9 cellular contexts compared by ENCODE assay signal in the genomic region with DNA sequence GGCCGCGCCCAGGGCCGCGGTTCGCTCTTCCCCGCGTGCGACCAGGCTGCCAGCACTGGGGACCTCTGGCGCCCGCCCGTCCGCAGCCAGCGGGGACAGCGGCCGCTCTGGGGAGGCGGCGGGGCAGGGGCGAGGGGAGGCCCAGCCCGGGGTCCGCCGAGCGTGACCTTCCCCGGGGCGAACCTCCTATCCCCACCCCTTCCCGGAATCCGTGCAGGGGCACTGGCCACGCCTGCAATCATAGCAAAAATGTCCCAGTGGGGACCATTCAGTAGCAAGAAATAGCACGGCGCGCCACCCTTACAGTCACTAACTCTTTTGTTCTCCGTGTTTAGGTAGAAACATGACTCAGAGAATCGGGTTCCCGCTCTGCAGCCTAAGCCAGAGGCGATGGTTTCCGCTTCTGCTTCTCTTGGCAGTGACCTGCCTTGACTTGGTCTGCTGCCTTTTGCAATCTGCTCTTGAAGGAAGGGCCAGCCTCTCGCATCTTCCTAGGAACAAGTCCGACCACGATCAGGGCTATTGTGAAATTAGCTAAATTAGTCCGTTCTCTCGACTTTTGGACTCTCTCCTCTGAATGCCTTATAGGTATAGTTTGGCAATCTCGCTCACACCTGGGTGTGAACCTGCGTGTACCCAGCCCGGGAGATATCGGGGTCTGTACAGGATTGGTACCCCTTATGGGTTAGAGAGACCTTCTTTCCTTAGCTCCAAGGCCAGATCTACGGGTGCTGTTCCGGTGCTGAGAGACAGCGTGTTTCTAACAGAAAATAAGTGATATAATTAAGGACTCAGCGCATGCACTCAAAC.
DNase-seq lines count a peak whose midpoint lies in the region; ATAC-seq and TF ChIP-seq lines count a peak whose summit lies in the region.
"Had no signal": no experiment of that assay in that cellular context is flagged by ENCODE, and none has a peak within 500 bp of the region (broad histone marks: within the 10 kb centered on the region; RNA-seq: fewer than 3 reads in every experiment).

No MANE protein-coding gene starts in this region.

- peak overlapping the region; percentile 19 to 77 (median 68); a peak in 19 of 22 replicates for H3K9ac ChIP-seq in BLaER1 treated with 17β-estradiol and CSF1 and Interleukin-3, amounts not matched to agents 10 nM and 100 nM
- H3K9ac ChIP-seq in IMR-90 (ENCODE audit: low read depth, low read length) = no peak overlapping the region

- H2AK5ac ChIP-seq in IMR-90 (ENCODE audit: low read depth, low read length) = no peak overlapping the region

- H3K36me3 ChIP-seq in BLaER1 treated with 17β-estradiol and CSF1 and Interleukin-3, amounts not matched to agents 10 nM and 100 nM = no peaks in the 10 kb centered on the region
- no peaks in the 10 kb centered on the region for H3K36me3 ChIP-seq in IMR-90 (ENCODE audit: control insufficient read depth, insufficient read depth, low read length)

- ATAC-seq in GM19328 (IDR thresholded peaks at IDR 0.05; ENCODE audit: unreplicated experiment) (peak; percentile 70), IMR-90 (ENCODE audit: low read depth) (no peak; the same call in 1 of the 2 replicates), Right ventricle myocardium superior (ENCODE audit: poor library complexity) (peak; percentile 89), HG03520 (IDR thresholded peaks at IDR 0.05; ENCODE audit: unreplicated experiment) (no peak)

- H3K9me1 ChIP-seq in IMR-90 (ENCODE audit: insufficient read depth, low read length) = no peaks in the 10 kb centered on the region

- H2BK5ac ChIP-seq in IMR-90 (ENCODE audit: low read depth, low read length, poor library complexity, severe bottlenecking) = no peak overlapping the region

- no peak overlapping the region for H3K18ac ChIP-seq in IMR-90 (ENCODE audit: low read depth, low read length)

- no peak overlapping the region for H3K27ac Mint-ChIP-seq in activated T-helper 2 cell treated with anti-CD3 and anti-CD28 coated beads, Interferon-gamma antibody, Interleukin-2, Interleukin-4, amounts not matched to agents 10 μg/mL and 5 μg/mL and 100 μg/mL, durations not matched to agents 14 hours and 24 hours and 36 hours
- H3K27ac Mint-ChIP-seq: nephron had no signal

- no peak for TF ChIP-seq RAD21 in IMR-90 (IDR thresholded peaks at IDR 0.05; ENCODE audit: low read length)

- H3K4me1 ChIP-seq in BLaER1 treated with 17β-estradiol and CSF1 and Interleukin-3, amounts not matched to agents 10 nM and 100 nM = peaks cover 7 to 18% (median 14%) of the 10 kb centered on the region in 10 experiments; a peak in 17 of 20 replicates
- no peaks in the 10 kb centered on the region for H3K4me1 ChIP-seq in IMR-90 (ENCODE audit: control insufficient read depth, insufficient read depth, low read length)

- H3K79me1 ChIP-seq in IMR-90 (ENCODE audit: low read depth in 1 of 2, low read length in 2 of 2) = no peaks in the 10 kb centered on the region

- H3K4me3 ChIP-seq in BLaER1 treated with 17β-estradiol and CSF1 and Interleukin-3, amounts not matched to agents 10 nM and 100 nM = peak overlapping the region; percentile 7 to 65 (median 48); a peak in 17 of 20 replicates
- H3K4me3 ChIP-seq in IMR-90 (ENCODE audit: insufficient read depth, low read depth, low read length) = no peak overlapping the region

- peak overlapping the region; percentile 36 to 88 (median 66); a peak in 18 of 22 replicates for H3K27ac ChIP-seq in BLaER1 treated with 17β-estradiol and CSF1 and Interleukin-3, amounts not matched to agents 10 nM and 100 nM
- no peak overlapping the region for H3K27ac ChIP-seq in IMR-90 (ENCODE audit: insufficient read depth, low read length)

- peaks cover 0 to 11% (median 0%) of the 10 kb centered on the region in 11 experiments; a peak in 6 of 22 replicates for H3K9me3 ChIP-seq in BLaER1 treated with 17β-estradiol and CSF1 and Interleukin-3, amounts not matched to agents 10 nM and 100 nM (replicated peaks in 1 of 11)
- H3K9me3 ChIP-seq in IMR-90 (ENCODE audit: control insufficient read depth, insufficient read depth, low read length) = no peaks in the 10 kb centered on the region

- TF ChIP-seq POLR2A in IMR-90 (IDR thresholded peaks at IDR 0.05; ENCODE audit: low read depth, low read length) = no peak

- no peak overlapping the region for H2BK20ac ChIP-seq in IMR-90 (ENCODE audit: low read depth, low read length)

- H3K4me1 Mint-ChIP-seq in activated T-helper 2 cell treated with anti-CD3 and anti-CD28 coated beads, Interferon-gamma antibody, Interleukin-2, Interleukin-4, amounts not matched to agents 10 μg/mL and 5 μg/mL and 100 μg/mL, durations not matched to agents 14 hours and 24 hours and 36 hours (ENCODE audit: low read depth) = peaks cover 9% of the 10 kb centered on the region
- H3K4me1 Mint-ChIP-seq: nephron had no signal

- CTCF ChIA-PET in IMR-90 (lab: Yijun Ruan, JAX) = no interaction called here

- no peak overlapping the region for H3K4ac ChIP-seq in IMR-90 (ENCODE audit: low read depth, low read length)

- no peak overlapping the region for H3K23ac ChIP-seq in IMR-90 (ENCODE audit: low read depth, low read length)

- no peak overlapping the region for H3K14ac ChIP-seq in IMR-90 (replicated peaks; ENCODE audit: low read depth, low read length)

- H3K27me3 ChIP-seq in BLaER1 treated with 17β-estradiol and CSF1 and Interleukin-3, amounts not matched to agents 10 nM and 100 nM = peaks cover 0 to 10% (median 0%) of the 10 kb centered on the region in 11 experiments; a peak in 4 of 22 replicates
- no peaks in the 10 kb centered on the region; the same call in 1 of the 2 replicates for H3K27me3 ChIP-seq in IMR-90 (ENCODE audit: control insufficient read depth, insufficient read depth, low read length)

- H2AK9ac ChIP-seq in IMR-90 (replicated peaks; ENCODE audit: low read depth, low read length, poor library complexity) = no peak overlapping the region

- dilution Hi-C loops in IMR-90 (cut with HindIII; ENCODE audit: low sequenced_read_pairs, unreplicated experiment) = no loop called here

- H4K20me1 ChIP-seq in BLaER1 treated with 17β-estradiol and CSF1 and Interleukin-3, amounts not matched to agents 10 nM and 100 nM = no peaks in the 10 kb centered on the region
- no peaks in the 10 kb centered on the region for H4K20me1 ChIP-seq in IMR-90 (ENCODE audit: insufficient read depth, low read length)

- in situ Hi-C loops in IMR-90 (cut with MboI; ENCODE audit: low sequenced_read_pairs) = loop anchor here (5.0 kb wide), 1 partner anchor 693 kb away; no protein-coding TSS in a partner anchor

- no peak overlapping the region for H4K5ac ChIP-seq in IMR-90 (ENCODE audit: low read depth, low read length)

- DNase-seq in IMR-90 (peak; percentile 6), Right ventricle myocardium superior (peak; percentile 80), putamen (ENCODE audit: low spot score) (peak; percentile 12), GF-D8 (lab: John Stamatoyannopoulos, UW) (no peak)
- no peak for DNase-seq in activated T-helper 2 cell treated with anti-CD3 and anti-CD28 coated beads, Interferon-gamma antibody, Interleukin-2, Interleukin-4, amounts not matched to agents 10 μg/mL and 5 μg/mL and 100 μg/mL, durations not matched to agents 14 hours and 24 hours and 36 hours (ENCODE audit: low spot score)

- BruUV-seq in IMR-90 (replicated peaks; lab: Mats Ljungman, UMichigan) = no TSS peak

- no peak overlapping the region for H4K8ac ChIP-seq in IMR-90 (ENCODE audit: low read depth in 2 of 2, low read length in 2 of 2)

- H3K4me3 Mint-ChIP-seq in activated T-helper 2 cell treated with anti-CD3 and anti-CD28 coated beads, Interferon-gamma antibody, Interleukin-2, Interleukin-4, amounts not matched to agents 10 μg/mL and 5 μg/mL and 100 μg/mL, durations not matched to agents 14 hours and 24 hours and 36 hours (ENCODE audit: low read depth) = peak overlapping the region; percentile 60
- H3K4me3 Mint-ChIP-seq: nephron had no signal

- no peak for TF ChIP-seq CTCF in IMR-90 (conservative IDR thresholded peaks at IDR 0.05; ENCODE audit: low read depth, low read length)

- H3K9me3 Mint-ChIP-seq in activated T-helper 2 cell treated with anti-CD3 and anti-CD28 coated beads, Interferon-gamma antibody, Interleukin-2, Interleukin-4, amounts not matched to agents 10 μg/mL and 5 μg/mL and 100 μg/mL, durations not matched to agents 14 hours and 24 hours and 36 hours = no peaks in the 10 kb centered on the region
- H3K9me3 Mint-ChIP-seq: nephron had no signal

- POLR2A ChIA-PET in IMR-90 (lab: Charles Lee; ENCODE audit: unreplicated experiment) = no interaction called here

- H3K27me3 Mint-ChIP-seq in activated T-helper 2 cell treated with anti-CD3 and anti-CD28 coated beads, Interferon-gamma antibody, Interleukin-2, Interleukin-4, amounts not matched to agents 10 μg/mL and 5 μg/mL and 100 μg/mL, durations not matched to agents 14 hours and 24 hours and 36 hours (ENCODE audit: low read depth) = peaks cover 18% of the 10 kb centered on the region

- 30% methylated on average over 4 of the region's 48 CpGs; no CpG with 5 or more reads in 1 of the 2 experiments for WGBS in IMR-90 (ENCODE audit: extremely low coverage in 2 of 2, insufficient read length in 1 of 2), 2 experiments

- no peaks in the 10 kb centered on the region for H3K36me3 Mint-ChIP-seq in activated T-helper 2 cell treated with anti-CD3 and anti-CD28 coated beads, Interferon-gamma antibody, Interleukin-2, Interleukin-4, amounts not matched to agents 10 μg/mL and 5 μg/mL and 100 μg/mL, durations not matched to agents 14 hours and 24 hours and 36 hours (ENCODE audit: low read depth)

- H2BK120ac ChIP-seq in IMR-90 (ENCODE audit: low read depth, low read length) = no peak overlapping the region

- intact Hi-C loops in IMR-90 (cut with micrococcal nuclease) (no loop called here), Right ventricle myocardium superior (cut with DNase I) (loop anchor here (5.0 kb wide), 2 partner anchors 693 to 748 kb away; no protein-coding TSS in a partner anchor)
- intact Hi-C loops in activated T-helper 2 cell treated with anti-CD3 and anti-CD28 coated beads, Interferon-gamma antibody, Interleukin-2, Interleukin-4, amounts not matched to agents 10 μg/mL and 5 μg/mL and 100 μg/mL, durations not matched to agents 14 hours and 24 hours and 36 hours (cut with micrococcal nuclease) = no loop called here

- H3K4me2 ChIP-seq in BLaER1 treated with 17β-estradiol and CSF1 and Interleukin-3, amounts not matched to agents 10 nM and 100 nM = peak overlapping the region; percentile 52 to 85 (median 74)
- H3K4me2 ChIP-seq in IMR-90 (ENCODE audit: low read depth, low read length) = no peak overlapping the region; the same call in 1 of the 2 replicates

- peak overlapping the region; percentile 29 for H2AFZ ChIP-seq in IMR-90 (replicated peaks; ENCODE audit: low read length, poor library complexity)

- H4K91ac ChIP-seq in IMR-90 (ENCODE audit: insufficient read depth, low read depth, low read length) = no peak overlapping the region

- no peak overlapping the region for H2BK15ac ChIP-seq in IMR-90 (ENCODE audit: low read depth, low read length)

- no peak overlapping the region for H3K56ac ChIP-seq in IMR-90 (ENCODE audit: extremely low read depth, insufficient read depth, low read length)

TF ChIP-seq in IMR-90, 13 proteins besides CTCF, POLR2A, EP300 and RAD21 (continues in another document):
- TF ChIP-seq RFX5 (IDR thresholded peaks at IDR 0.05; ENCODE audit: low read depth, low read length) (no peak), NFE2L2 (IDR thresholded peaks at IDR 0.05; ENCODE audit: low read depth, low read length) (no peak), MAZ (IDR thresholded peaks at IDR 0.05; ENCODE audit: borderline replicate concordance, low read depth, low read length) (no peak), MXI1 (IDR thresholded peaks at IDR 0.05; ENCODE audit: borderline replicate concordance, low read depth, low read length) (no peak)

Comparison
In these comparisons a context has a peak if more than half of its experiments do, and no peak if none do; other contexts are left out.
1. ATAC-seq: peak in GM19328 (single experiment) and Right ventricle myocardium superior (single experiment); none in IMR-90 (single experiment) and HG03520 (single experiment).
2. DNase-seq: peak in IMR-90 (single experiment), Right ventricle myocardium superior (single experiment) and putamen (single experiment); none in activated T-helper 2 cell treated with anti-CD3 and anti-CD28 coated beads, Interferon-gamma antibody, Interleukin-2, Interleukin-4, amounts not matched to agents 10 μg/mL and 5 μg/mL and 100 μg/mL, durations not matched to agents 14 hours and 24 hours and 36 hours (single experiment) and GF-D8 (single experiment).